In genomic region chr2:173048901-173049661, GRCh38 we compare ENCODE assay signal across 8 cellular contexts. TPM values are rescaled to one million over a fixed set of nuclear protein-coding genes. Genes with fewer than 3 reads are reported as not detected.
DNase-seq lines count a peak whose midpoint lies in the region; ATAC-seq and TF ChIP-seq lines count a peak whose summit lies in the region.

No MANE protein-coding gene starts in this region.

- H3K27ac ChIP-seq in SK-N-SH (ENCODE audit: low read depth in 2 of 2, low read length in 1 of 2): peak overlapping the region; percentile 55 to 86; a peak in 3 of 4 replicates
- peak overlapping the region; percentile 71 for H3K27ac ChIP-seq in fibroblast of lung (ENCODE audit: insufficient read depth, low read length)
- peak overlapping the region; percentile 79 to 87 (median 86) for H3K27ac ChIP-seq in gastrocnemius medialis
- no peak overlapping the region for H3K27ac ChIP-seq in substantia nigra (ENCODE audit: low read depth, low read length, poor library complexity, severe bottlenecking)

- CTCF ChIA-PET in SK-N-SH (lab: Yijun Ruan, JAX): interaction anchor here (0.9 to 1.0 kb wide), 2 partner anchors 33 to 162 kb away, joined by 3 read pairs; no protein-coding TSS in a partner anchor

- TF ChIP-seq EP300 in SK-N-SH (IDR thresholded peaks at IDR 0.05; ENCODE audit: borderline replicate concordance in 1 of 2, low read depth in 1 of 2, low read length in 1 of 2): peak; percentile 37 to 75; a peak in 2 of 4 replicates

- ATAC-seq in GM19463 (IDR thresholded peaks at IDR 0.05; ENCODE audit: unreplicated experiment) (peak; percentile 88), HG03521 (IDR thresholded peaks at IDR 0.05; ENCODE audit: unreplicated experiment) (peak; percentile 73), gastrocnemius medialis (peak; percentile 96 to 97)

- H3K4me3 ChIP-seq in SK-N-SH (ENCODE audit: low read depth in 2 of 2, low read length in 1 of 2) (no peak overlapping the region), fibroblast of lung (replicated peaks in 1 of 4; ENCODE audit: control extremely low read depth in 1 of 4, insufficient read depth in 1 of 4, low read depth in 3 of 4, low read length in 4 of 4) (peak overlapping the region in 1 of 4 experiments; percentile 25), gastrocnemius medialis (no peak overlapping the region)

- no peaks in the 10 kb centered on the region for H3K9me2 ChIP-seq in SK-N-SH

- TF ChIP-seq RAD21 in SK-N-SH (IDR thresholded peaks at IDR 0.05; ENCODE audit: low read length): no peak

- POLR2A ChIA-PET in SK-N-SH (lab: Yijun Ruan, JAX): no interaction called here

- DNase-seq in Caki2 (ENCODE audit: low read depth) (peak; percentile 96), SK-N-SH (no peak), fibroblast of lung (ENCODE audit: low read depth in 2 of 2) (peak; percentile 98 to 99), gastrocnemius medialis (peak; percentile 86 to 97), NCI-H345 treated with DMSO at 0.1 percent for 48 hours (lab: John Stamatoyannopoulos, UW; ENCODE audit: unreplicated experiment) (no peak), substantia nigra (lab: John Stamatoyannopoulos, UW) (no peak)

- 11% methylated on average over 4 of the region's 4 CpGs for WGBS in SK-N-SH (ENCODE audit: low lambda C conversion rate)

- H3K4me2 ChIP-seq in SK-N-SH: peak overlapping the region; percentile 29; the same call in 1 of the 2 replicates
- H3K4me2 ChIP-seq in fibroblast of lung (ENCODE audit: extremely low read depth, insufficient read depth, low read length): peak overlapping the region; percentile 66

- H3K27me3 ChIP-seq in SK-N-SH (ENCODE audit: insufficient read depth) (no peaks in the 10 kb centered on the region), fibroblast of lung (ENCODE audit: control insufficient read depth, insufficient read depth, low read length) (no peaks in the 10 kb centered on the region), gastrocnemius medialis (no peaks in the 10 kb centered on the region)

- H4K20me1 ChIP-seq in SK-N-SH (ENCODE audit: insufficient read depth) (no peaks in the 10 kb centered on the region), fibroblast of lung (ENCODE audit: control insufficient read depth, extremely low read depth, insufficient read depth, low read length) (no peaks in the 10 kb centered on the region)

- H3F3A ChIP-seq in SK-N-SH (replicated peaks; ENCODE audit: insufficient read depth): peaks cover 19% of the 10 kb centered on the region

- H3K9me3 ChIP-seq in SK-N-SH: no peaks in the 10 kb centered on the region
- no peaks in the 10 kb centered on the region for H3K9me3 ChIP-seq in fibroblast of lung (ENCODE audit: control insufficient read depth, insufficient read depth, low read depth, low read length)
- H3K9me3 ChIP-seq in gastrocnemius medialis: no peaks in the 10 kb centered on the region

- peak overlapping the region; percentile 8; the same call in 1 of the 2 replicates for H3K9ac ChIP-seq in SK-N-SH
- no peak overlapping the region for H3K9ac ChIP-seq in fibroblast of lung (ENCODE audit: insufficient read depth, low read length)

- H2AFZ ChIP-seq in SK-N-SH (ENCODE audit: low read depth) (no peak overlapping the region), fibroblast of lung (ENCODE audit: low read length) (no peak overlapping the region)

- H3K4me1 ChIP-seq in SK-N-SH (ENCODE audit: control insufficient read depth in 1 of 2, insufficient read depth in 2 of 2, low read depth in 1 of 2, low read length in 1 of 2) (peaks cover 2 to 34% of the 10 kb centered on the region in 2 experiments), fibroblast of lung (ENCODE audit: control insufficient read depth, extremely low read depth, insufficient read depth, low read length) (peaks cover 20% of the 10 kb centered on the region), gastrocnemius medialis (peaks cover 16 to 24% of the 10 kb centered on the region in 2 donors)

- TF ChIP-seq CTCF in SK-N-SH (IDR thresholded peaks at IDR 0.05) (no peak), fibroblast of lung (conservative IDR thresholded peaks at IDR 0.05 in 1 of 2, IDR thresholded peaks at IDR 0.05 in 1 of 2; ENCODE audit: low read depth in 1 of 2, low read length in 2 of 2) (no peak), gastrocnemius medialis (IDR thresholded peaks at IDR 0.05 in 4 of 5, conservative IDR thresholded peaks at IDR 0.05 in 1 of 5) (no peak)

- H3K36me3 ChIP-seq in SK-N-SH (replicated peaks in 1 of 2; ENCODE audit: control insufficient read depth in 1 of 2, insufficient read depth in 2 of 2, low read length in 1 of 2) (no peaks in the 10 kb centered on the region), fibroblast of lung (ENCODE audit: control insufficient read depth, insufficient read depth, low read length) (no peaks in the 10 kb centered on the region), gastrocnemius medialis (no peaks in the 10 kb centered on the region)

- H3K79me2 ChIP-seq in SK-N-SH (ENCODE audit: insufficient read depth): no peaks in the 10 kb centered on the region
- H3K79me2 ChIP-seq in fibroblast of lung (ENCODE audit: control insufficient read depth, insufficient read depth, low read length): no peaks in the 10 kb centered on the region

- in situ Hi-C loops in Caki2 (cut with HindIII; ENCODE audit: low pct_unique_long_range_greater_than_20kb, low sequenced_read_pairs): no loop called here
- in situ Hi-C loops in gastrocnemius medialis (cut with MboI; ENCODE audit: low sequenced_read_pairs in 4 of 4): loop anchor here in 1 of 4 donors (25.0 kb wide), 1 partner anchor 963 kb away; no protein-coding TSS in a partner anchor

- no peak for TF ChIP-seq POLR2A in gastrocnemius medialis (IDR thresholded peaks at IDR 0.05)

- intact Hi-C loops in gastrocnemius medialis (cut with DNase I; ENCODE audit: low total_unique reads): no loop called here

TF ChIP-seq in SK-N-SH, 30 proteins besides CTCF, POLR2A, EP300 and RAD21 (continues in another document):
- TF ChIP-seq GATA2 (CRISPR knock-in tag; IDR thresholded peaks at IDR 0.05) (no peak), JUND (IDR thresholded peaks at IDR 0.05) (peak; percentile 98), PBX3 (IDR thresholded peaks at IDR 0.05) (peak; percentile 84), FOXM1 (IDR thresholded peaks at IDR 0.05; ENCODE audit: low read depth) (peak; percentile 22; the same call in 1 of the 2 replicates), IRF3 (IDR thresholded peaks at IDR 0.05; ENCODE audit: low read depth, low read length) (no peak), USF2 (IDR thresholded peaks at IDR 0.05; ENCODE audit: borderline replicate concordance, low read depth, low read length) (no peak), FOSL2 (IDR thresholded peaks at IDR 0.05; ENCODE audit: borderline replicate concordance, low read depth) (peak; percentile 99), RCOR1 (IDR thresholded peaks at IDR 0.05; ENCODE audit: low read length) (no peak), ZBTB33 (IDR thresholded peaks at IDR 0.05; ENCODE audit: borderline replicate concordance, low read depth) (no peak)

RNA-seq across cellular contexts. Expression of gene MAP3K20, which starts 26.6 kb away (rescaled TPM):
- 22.2 and 25.0 TPM in 2 replicates for total RNA-seq in Caki2 (2014; rRNA removed; shearing (Covaris generic); ENCODE audit: low replicate concordance)
- polyA plus RNA-seq in SK-N-SH (2012; rRNA removed) (8.5 and 12.2 TPM in 2 replicates), fibroblast of lung (59.3 and 105 TPM in 2 replicates)
- polyA plus RNA-seq in SK-N-SH (2012; cell fraction: cytosol; rRNA removed): 14.8 and 15.1 TPM in 2 replicates
- 3.6 and 7.8 TPM in 2 replicates for polyA plus RNA-seq in SK-N-SH (2012; cell fraction: nucleus; rRNA removed)
- total RNA-seq in fibroblast of lung (120 and 138 TPM in 2 replicates), gastrocnemius medialis (100 to 1,000 TPM; 225 to 517 (median 280) TPM)
- 37.0 and 69.9 TPM in 2 replicates for polyA plus RNA-seq in fibroblast of lung (2012)
- 11.8 and 28.4 TPM in 2 replicates for polyA minus RNA-seq in fibroblast of lung (ENCODE audit: low replicate concordance)

Comparison
In these comparisons a context has a peak if more than half of its experiments do, and no peak if none do; other contexts are left out.
1. DNase-seq: peak in Caki2 (single experiment), fibroblast of lung (2 of 2) and gastrocnemius medialis (2 of 2); none in SK-N-SH (single experiment), NCI-H345 treated with DMSO at 0.1 percent for 48 hours (single experiment) and substantia nigra (0 of 49).
2. Peak in every context shown above with its lines, with median percentiles within 50 percentile points of each other: ATAC-seq.